Comparison of ENCODE assay signal across 18 cellular contexts in genomic region chrX:38484607-38485498, GRCh38.
DNase-seq lines count a peak whose midpoint lies in the region; ATAC-seq and TF ChIP-seq lines count a peak whose summit lies in the region.
"Had no signal": no experiment of that assay in that cellular context is flagged by ENCODE, and none has a peak within 500 bp of the region (broad histone marks: within the 10 kb centered on the region; RNA-seq: fewer than 3 reads in every experiment).

No MANE protein-coding gene starts in this region.

- H3K4me1 ChIP-seq in upper lobe of right lung = no peaks in the 10 kb centered on the region
- H3K4me1 ChIP-seq: SJSA1 had no signal

- TF ChIP-seq CTCF in upper lobe of right lung (IDR thresholded peaks at IDR 0.05) = no peak

- H3K36me3 ChIP-seq in upper lobe of right lung = no peaks in the 10 kb centered on the region
- H3K36me3 ChIP-seq: SJSA1 had no signal

- no peak overlapping the region for H3K27ac ChIP-seq in upper lobe of right lung
- H3K27ac ChIP-seq: SJSA1 had no signal

- no peaks in the 10 kb centered on the region for H3K27me3 ChIP-seq in upper lobe of right lung
- H3K27me3 ChIP-seq: SJSA1 had no signal

- intact Hi-C loops in Right ventricle myocardium inferior (cut with DNase I) = no loop called here
- intact Hi-C loops in left ventricle myocardium superior (cut with micrococcal nuclease) = no loop called here
- intact Hi-C loops in upper lobe of right lung (cut with DNase I) = no loop called here

- no peak overlapping the region for H3K4me3 ChIP-seq in upper lobe of right lung
- H3K4me3 ChIP-seq: SJSA1 had no signal

- DNase-seq in Right ventricle myocardium inferior (ENCODE audit: missing footprints) (peak; percentile 27), left ventricle myocardium superior (no peak), NCI-H187 treated with DMSO at 0.1 percent for 48 hours (lab: John Stamatoyannopoulos, UW) (peak; percentile 43), RPMI8226 (peak; percentile 77), upper lobe of right lung (peak; percentile 40), RKO (ENCODE audit: low spot score) (no peak), activated gamma-delta T cell (lab: John Stamatoyannopoulos, UW) (no peak)
- DNase-seq: AML-193; C1 segment of cervical spinal cord; CD8-positive, alpha-beta T cell; HFFc6; Karpas-422; NCI-H1694 treated with DMSO at 0.1 percent for 48 hours; NCI-H2171 treated with DMSO at 0.1 percent for 48 hours; NK-92 treated with Interleukin-12 subunit alpha and Interleukin-12 subunit beta, amount 100 ng/mL, for 24 hours; T-helper 1 cell had no signal

- ATAC-seq in Right ventricle myocardium inferior (no peak), left ventricle myocardium superior (no peak), upper lobe of right lung (no peak), GM21786 (IDR thresholded peaks at IDR 0.05; ENCODE audit: unreplicated experiment) (no peak)
- ATAC-seq: CD8-positive, alpha-beta T cell had no signal

- H3K9me3 ChIP-seq in upper lobe of right lung = no peaks in the 10 kb centered on the region
- H3K9me3 ChIP-seq: SJSA1 had no signal

Comparison
In these comparisons a context has a peak if more than half of its experiments do, and no peak if none do; other contexts are left out.
1. DNase-seq: peak in Right ventricle myocardium inferior (single experiment), NCI-H187 treated with DMSO at 0.1 percent for 48 hours (single experiment), RPMI8226 (single experiment) and upper lobe of right lung (single experiment); none in left ventricle myocardium superior (single experiment), RKO (single experiment) and activated gamma-delta T cell (single experiment).